8 cellular contexts compared by ENCODE assay signal in the genomic region with DNA sequence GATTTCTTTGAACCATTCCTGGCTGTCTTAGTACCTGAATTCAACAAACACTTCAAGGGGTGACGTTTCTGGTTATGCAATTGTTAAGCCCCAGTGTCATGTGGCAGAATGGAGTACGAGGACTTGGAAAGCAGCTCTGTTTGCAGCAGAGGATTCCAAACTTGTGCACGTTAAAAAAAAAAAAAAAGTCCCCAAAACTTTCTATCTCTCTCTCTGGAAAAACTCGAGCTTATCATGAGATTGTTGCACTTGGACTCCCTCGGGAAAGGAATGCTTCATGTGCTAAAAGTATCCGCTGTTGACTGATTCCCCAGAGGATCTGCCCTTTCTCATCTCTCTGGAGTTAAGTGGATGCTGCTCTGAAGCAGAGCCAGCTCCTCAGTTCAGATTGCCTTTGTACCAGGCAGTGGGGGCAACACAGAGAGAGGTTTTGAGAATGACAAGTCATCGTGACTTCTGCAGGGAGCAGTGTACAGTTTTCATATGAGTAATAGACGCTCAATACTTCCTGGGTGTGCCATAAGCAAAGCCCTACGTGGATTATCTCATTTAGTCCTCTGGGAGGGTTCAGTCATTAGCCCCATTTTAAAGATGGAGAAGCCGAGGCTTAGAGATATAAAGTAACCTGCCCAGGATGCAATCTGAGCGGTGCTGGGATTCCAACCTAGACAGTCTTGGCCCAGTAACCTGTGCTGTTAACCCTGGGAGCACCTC. TPM values are rescaled to one million over a fixed set of nuclear protein-coding genes. Genes with fewer than 3 reads are reported as not detected.
DNase-seq lines count a peak whose midpoint lies in the region; ATAC-seq and TF ChIP-seq lines count a peak whose summit lies in the region.

No MANE protein-coding gene starts in this region.

- no peak for TF ChIP-seq EP300 in stomach (IDR thresholded peaks at IDR 0.05)

- H3K4me3 ChIP-seq in dorsolateral prefrontal cortex, result no peak overlapping the region
- no peak overlapping the region for H3K4me3 ChIP-seq in stomach

- DNase-seq in Caki2 (ENCODE audit: low read depth) (peak; percentile 61), dorsolateral prefrontal cortex (no peak), stomach (no peak), Ammon's horn (ENCODE audit: low spot score) (no peak), SHP77 treated with DMSO at 0.1 percent for 48 hours (lab: John Stamatoyannopoulos, UW) (no peak)

- TF ChIP-seq CTCF in dorsolateral prefrontal cortex (IDR thresholded peaks at IDR 0.05 in 54 of 56, conservative IDR thresholded peaks at IDR 0.05 in 2 of 56; ENCODE audit: low read depth in 1 of 56, partially characterized antibody in 56 of 56) (no peak), stomach (IDR thresholded peaks at IDR 0.05) (no peak)

- in situ Hi-C loops in Caki2 (cut with HindIII; ENCODE audit: low pct_unique_long_range_greater_than_20kb, low sequenced_read_pairs), result no loop called here

- intact Hi-C loops in dorsolateral prefrontal cortex (cut with DNase I) (no loop called here), stomach (cut with DNase I; ENCODE audit: low total_unique reads) (no loop called here)

- H3K36me3 ChIP-seq in stomach, result peaks cover 0 to 38% (median 18%) of the 10 kb centered on the region in 4 donors

- no peak for TF ChIP-seq POLR2A in stomach (IDR thresholded peaks at IDR 0.05)

- H3K27ac ChIP-seq in dorsolateral prefrontal cortex, result peak overlapping the region in 44 of 59 donors; percentile 10 to 86 (median 66)
- peak overlapping the region in 4 of 5 donors; percentile 35 to 88 (median 68) for H3K27ac ChIP-seq in stomach

- ATAC-seq in GM19351 (IDR thresholded peaks at IDR 0.05; ENCODE audit: unreplicated experiment), result peak; percentile 91
- peak; percentile 89 for ATAC-seq in HG03439 (IDR thresholded peaks at IDR 0.05; ENCODE audit: unreplicated experiment)
- ATAC-seq in HG03135 (IDR thresholded peaks at IDR 0.05; ENCODE audit: unreplicated experiment), result no peak

- 51 to 67% (median 63%) methylated on average over 11 of the region's 11 CpGs for WGBS in stomach, 5 donors

- peaks cover 0 to 50% (median 12%) of the 10 kb centered on the region in 4 donors for H3K4me1 ChIP-seq in stomach

- peaks cover 0 to 6% (median 3%) of the 10 kb centered on the region in 4 donors for H3K9me3 ChIP-seq in stomach

- H3K27me3 ChIP-seq in dorsolateral prefrontal cortex, result no peaks in the 10 kb centered on the region
- no peaks in the 10 kb centered on the region for H3K27me3 ChIP-seq in stomach

RNA-seq across cellular contexts. Expression of a gene that starts 28.1 kb away (rescaled TPM):
- total RNA-seq in Caki2 (2014; rRNA removed; shearing (Covaris generic); ENCODE audit: low replicate concordance), result 19.4 and 25.7 TPM in 2 replicates
- total RNA-seq in dorsolateral prefrontal cortex, result 10 to 100 TPM; 17.3 to 70.1 (median 37.3) TPM
- total RNA-seq in stomach, result 10 to 100 TPM in 2 of 5 donors, 1 to 10 TPM in 3; 4.6 to 34.8 (median 9.6) TPM
- polyA plus RNA-seq in stomach, result 10 to 100 TPM in 2 of 3 donors, 1 to 10 TPM in 1; 4.9 to 13.0 (median 12.8) TPM
